In genomic region chr6:15763827-15764226, GRCh38 we compare ENCODE assay signal across 14 cellular contexts.
DNase-seq lines count a peak whose midpoint lies in the region; ATAC-seq, FAIRE-seq and TF ChIP-seq lines count a peak whose summit lies in the region.
"Had no signal": no experiment of that assay in that cellular context is flagged by ENCODE, and none has a peak within 500 bp of the region (broad histone marks: within the 10 kb centered on the region; RNA-seq: fewer than 3 reads in every experiment).

No MANE protein-coding gene starts in this region.

- DNase-seq in left ventricle myocardium superior (no peak), left ventricle myocardium inferior (no peak), brain microvascular endothelial cell (peak; percentile 47), left lobe of liver (ENCODE audit: low spot score) (peak; percentile 82), upper lobe of left lung (peak in 1 of 2 donors; percentile 60), T-helper 1 cell (no peak), D721Med (ENCODE audit: insufficient read length, low spot score) (no peak), H4 (ENCODE audit: low spot score) (no peak)
- DNase-seq: activated CD4-positive, alpha-beta T cell treated with anti-CD3 and anti-CD28 coated beads, Interleukin-2, amount 50 U/mL, for 1 hour; NCI-H187 treated with DMSO at 0.1 percent for 48 hours had no signal

- no peak for FAIRE-seq in D721Med (lab: Jason Lieb, UNC)

- no peak overlapping the region for H3K4me3 ChIP-seq in left ventricle myocardium inferior
- no peak overlapping the region for H3K4me3 ChIP-seq in brain microvascular endothelial cell (ENCODE audit: low read depth, low read length)
- H3K4me3 ChIP-seq in upper lobe of left lung: no peak overlapping the region
- H3K4me3 ChIP-seq: ascending aorta, BLaER1 had no signal

- H3K4me1 ChIP-seq in left ventricle myocardium inferior (peaks cover 9% of the 10 kb centered on the region), upper lobe of left lung (peaks cover 2 to 14% (median 8%) of the 10 kb centered on the region in 4 donors)
- H3K4me1 ChIP-seq: ascending aorta, BLaER1 had no signal

- in situ Hi-C loops in brain microvascular endothelial cell (cut with HindIII; ENCODE audit: low pct_ligation_motif_present, low sequenced_read_pairs): no loop called here

- no peaks in the 10 kb centered on the region for H3K9me3 ChIP-seq in left ventricle myocardium inferior (replicated peaks)
- no peaks in the 10 kb centered on the region for H3K9me3 ChIP-seq in upper lobe of left lung
- H3K9me3 ChIP-seq: ascending aorta had no signal

- no peaks in the 10 kb centered on the region for H3K27me3 ChIP-seq in left ventricle myocardium inferior (ENCODE audit: low read depth)
- H3K27me3 ChIP-seq in brain microvascular endothelial cell (replicated peaks): no peaks in the 10 kb centered on the region
- no peaks in the 10 kb centered on the region for H3K27me3 ChIP-seq in upper lobe of left lung
- H3K27me3 ChIP-seq: ascending aorta, BLaER1 had no signal

- no peak for TF ChIP-seq POLR2A in upper lobe of left lung (IDR thresholded peaks at IDR 0.05)

- TF ChIP-seq CTCF in left ventricle myocardium inferior (IDR thresholded peaks at IDR 0.05; ENCODE audit: borderline replicate concordance) (no peak), brain microvascular endothelial cell (IDR thresholded peaks at IDR 0.05; ENCODE audit: low read depth, low read length, missing control alignments) (no peak), upper lobe of left lung (IDR thresholded peaks at IDR 0.05) (no peak), D721Med (IDR thresholded peaks at IDR 0.05; ENCODE audit: insufficient read depth, missing control alignments) (no peak)

- H3K27ac ChIP-seq in left ventricle myocardium inferior (replicated peaks) (no peak overlapping the region), brain microvascular endothelial cell (no peak overlapping the region), upper lobe of left lung (no peak overlapping the region)
- H3K27ac ChIP-seq: ascending aorta, BLaER1, HL-60, RWPE1 had no signal

- H3K36me3 ChIP-seq in left ventricle myocardium inferior: no peaks in the 10 kb centered on the region
- no peaks in the 10 kb centered on the region for H3K36me3 ChIP-seq in brain microvascular endothelial cell (replicated peaks)
- H3K36me3 ChIP-seq in upper lobe of left lung: no peaks in the 10 kb centered on the region
- H3K36me3 ChIP-seq: ascending aorta, BLaER1 had no signal

- ATAC-seq in left ventricle myocardium superior (peak; percentile 50), left lobe of liver (peak; percentile 87), upper lobe of left lung (ENCODE audit: low FRiP score in 2 of 2) (peak; percentile 59 to 77)

- 46 to 59% methylated on average over 8 of the region's 8 CpGs for WGBS in upper lobe of left lung, 2 donors

- TF ChIP-seq EP300 in upper lobe of left lung (IDR thresholded peaks at IDR 0.05): no peak

- intact Hi-C loops in left ventricle myocardium superior (cut with micrococcal nuclease) (no loop called here), left ventricle myocardium inferior (cut with micrococcal nuclease) (no loop called here)

Comparison
In these comparisons a context has a peak if more than half of its experiments do, and no peak if none do; other contexts are left out.
1. DNase-seq: peak in brain microvascular endothelial cell (single experiment) and left lobe of liver (single experiment); none in left ventricle myocardium superior (single experiment), left ventricle myocardium inferior (single experiment), T-helper 1 cell (0 of 5), D721Med (single experiment) and H4 (single experiment).
2. Peak in every context shown above with its lines, with median percentiles within 50 percentile points of each other: ATAC-seq.